9 cellular contexts compared by ENCODE assay signal in genomic region chr17:29140051-29140582, GRCh38. TPM values are rescaled to one million over a fixed set of nuclear protein-coding genes. Genes with fewer than 3 reads are reported as not detected.
DNase-seq lines count a peak whose midpoint lies in the region; TF ChIP-seq lines count a peak whose summit lies in the region.
"Had no signal": no experiment of that assay in that cellular context is flagged by ENCODE, and none has a peak within 500 bp of the region (broad histone marks: within the 10 kb centered on the region; RNA-seq: fewer than 3 reads in every experiment).

No MANE protein-coding gene starts in this region.

- no peaks in the 10 kb centered on the region for H3K36me3 Mint-ChIP-seq in activated naive CD8-positive, alpha-beta T cell treated with anti-CD3 and anti-CD28 coated beads for 36 hours

- TF ChIP-seq CTCF in left ventricle myocardium inferior (IDR thresholded peaks at IDR 0.05; ENCODE audit: borderline replicate concordance) (no peak), sigmoid colon (IDR thresholded peaks at IDR 0.05) (no peak)

- no peaks in the 10 kb centered on the region for H3K9me3 ChIP-seq in left ventricle myocardium inferior (replicated peaks)
- no peaks in the 10 kb centered on the region for H3K9me3 ChIP-seq in sigmoid colon

- peak overlapping the region; percentile 93 for H3K27ac ChIP-seq in left ventricle myocardium inferior (replicated peaks)
- peak overlapping the region; percentile 77 to 84 (median 80) for H3K27ac ChIP-seq in sigmoid colon
- H3K27ac ChIP-seq: 22Rv1 had no signal

- WGBS in sigmoid colon, 2 donors: 2 to 5% methylated on average over 14 of the region's 14 CpGs

- peak overlapping the region; percentile 83 for H3K4me3 Mint-ChIP-seq in activated naive CD8-positive, alpha-beta T cell treated with anti-CD3 and anti-CD28 coated beads for 36 hours

- H3K27ac Mint-ChIP-seq in activated naive CD8-positive, alpha-beta T cell treated with anti-CD3 and anti-CD28 coated beads for 36 hours: peak overlapping the region; percentile 94

- H3K36me3 ChIP-seq in left ventricle myocardium inferior: no peaks in the 10 kb centered on the region
- H3K36me3 ChIP-seq in sigmoid colon: no peaks in the 10 kb centered on the region

- no peak for TF ChIP-seq EP300 in sigmoid colon (IDR thresholded peaks at IDR 0.05)

- H3K27me3 ChIP-seq in left ventricle myocardium inferior (ENCODE audit: low read depth) (no peaks in the 10 kb centered on the region), sigmoid colon (no peaks in the 10 kb centered on the region)

- no peaks in the 10 kb centered on the region for H3K9me3 Mint-ChIP-seq in activated naive CD8-positive, alpha-beta T cell treated with anti-CD3 and anti-CD28 coated beads for 36 hours

- intact Hi-C loops in left ventricle myocardium inferior (cut with micrococcal nuclease): loop anchor here (5.0 to 10.0 kb wide), 2 partner anchors 42 to 155 kb away; partner anchors contain the start of genes MYO18A and NUFIP2
- intact Hi-C loops in sigmoid colon (cut with DNase I): no loop called here

- H3K4me1 ChIP-seq in left ventricle myocardium inferior (peaks cover 84% of the 10 kb centered on the region), sigmoid colon (peaks cover 0 to 42% (median 37%) of the 10 kb centered on the region in 4 donors)

- TF ChIP-seq POLR2A in sigmoid colon (IDR thresholded peaks at IDR 0.05): peak; percentile 23 to 37

- DNase-seq in NCI-H1417 (lab: John Stamatoyannopoulos, UW) (peak in 2 of 3 experiments; percentile 20 to 70), NCI-H1417 treated with DMSO at 0.1 percent for 48 hours (lab: John Stamatoyannopoulos, UW) (no peak), HK-2 (ENCODE audit: unreplicated experiment) (peak; percentile 71), SW480 (ENCODE audit: low spot score) (peak; percentile 44), left ventricle myocardium inferior (peak; percentile 91), sigmoid colon (peak; percentile 93), DMS79 (lab: John Stamatoyannopoulos, UW) (no peak)
- peak; percentile 87 for DNase-seq in activated naive CD8-positive, alpha-beta T cell treated with anti-CD3 and anti-CD28 coated beads for 36 hours

- no peaks in the 10 kb centered on the region for H3K27me3 Mint-ChIP-seq in activated naive CD8-positive, alpha-beta T cell treated with anti-CD3 and anti-CD28 coated beads for 36 hours

- H3K4me1 Mint-ChIP-seq in activated naive CD8-positive, alpha-beta T cell treated with anti-CD3 and anti-CD28 coated beads for 36 hours: peaks cover 48% of the 10 kb centered on the region

- H3K4me3 ChIP-seq in left ventricle myocardium inferior (peak overlapping the region; percentile 72), sigmoid colon (peak overlapping the region; percentile 12 to 44 (median 41))

RNA-seq across cellular contexts. Expression of gene MYO18A, which starts 40.1 kb away (rescaled TPM):
- total RNA-seq in activated naive CD8-positive, alpha-beta T cell treated with anti-CD3 and anti-CD28 coated beads for 36 hours: 10 to 100 TPM; 23.6 to 24.2 TPM
- total RNA-seq in left ventricle myocardium inferior: 397 TPM
- total RNA-seq in sigmoid colon: 10 to 100 TPM; 28.2 to 90.3 (median 53.4) TPM
- 10 to 100 TPM; 24.0 to 92.6 (median 39.8) TPM for polyA plus RNA-seq in sigmoid colon

Comparison
In these comparisons a context has a peak if more than half of its experiments do, and no peak if none do; other contexts are left out.
1. DNase-seq: peak in NCI-H1417 (2 of 3), HK-2 (single experiment), SW480 (single experiment), activated naive CD8-positive, alpha-beta T cell treated with anti-CD3 and anti-CD28 coated beads for 36 hours (single experiment), left ventricle myocardium inferior (single experiment) and sigmoid colon (single experiment); none in NCI-H1417 treated with DMSO at 0.1 percent for 48 hours (single experiment) and DMS79 (single experiment).